In the genomic region with DNA sequence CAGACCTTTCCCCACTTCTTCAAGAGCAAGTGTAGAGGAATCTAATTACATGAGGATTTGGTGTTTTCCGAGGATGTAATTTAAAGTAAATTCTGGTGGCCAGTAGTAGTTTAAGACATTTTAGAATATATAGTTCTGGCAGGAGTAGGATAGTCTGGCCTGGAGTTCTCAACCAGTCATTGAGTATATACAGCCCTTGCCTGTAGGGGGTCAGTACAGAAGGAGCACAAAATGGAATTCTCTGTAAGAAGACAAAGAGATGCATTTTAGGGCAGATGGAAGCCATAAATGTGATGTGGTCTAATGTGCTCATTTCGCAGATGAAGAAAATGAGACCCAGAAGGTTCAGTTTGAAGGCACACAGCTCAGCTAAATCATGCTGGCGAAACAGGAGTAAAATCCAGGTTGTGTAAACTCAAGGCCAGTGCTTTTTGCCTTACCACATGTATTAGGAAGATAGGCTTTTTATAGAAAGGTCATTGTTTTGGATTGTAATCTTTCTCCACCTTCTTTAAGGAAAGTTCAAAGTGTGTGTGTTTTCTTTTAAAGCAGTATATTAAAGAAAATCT, we compare ENCODE assay signal across 19 cellular contexts. TPM values are rescaled to one million over a fixed set of nuclear protein-coding genes. Genes with fewer than 3 reads are reported as not detected.
DNase-seq lines count a peak whose midpoint lies in the region; ATAC-seq and TF ChIP-seq lines count a peak whose summit lies in the region.
"Had no signal": no experiment of that assay in that cellular context is flagged by ENCODE, and none has a peak within 500 bp of the region (broad histone marks: within the 10 kb centered on the region; RNA-seq: fewer than 3 reads in every experiment).

No MANE protein-coding gene starts in this region.

- no peak for ATAC-seq in HG03469 (IDR thresholded peaks at IDR 0.05; ENCODE audit: unreplicated experiment)
- ATAC-seq in GM18868 (IDR thresholded peaks at IDR 0.05; ENCODE audit: unreplicated experiment) = no peak
- ATAC-seq: activated T-helper 17 cell treated with anti-CD3 and anti-CD28 coated beads, Interleukin-2, amount 50 U/mL, for 72 hours; left cardiac atrium had no signal

- H3K4me1 Mint-ChIP-seq in activated naive CD4-positive, alpha-beta T cell treated with anti-CD3 and anti-CD28 coated beads, Interleukin-2, amount 50 U/mL, for 24 hours = peaks cover 59% of the 10 kb centered on the region
- H3K4me1 Mint-ChIP-seq in glutamatergic neuron (ENCODE audit: low read depth, unreplicated experiment) (peaks cover 22% of the 10 kb centered on the region), type B pancreatic cell (ENCODE audit: unreplicated experiment) (peaks cover 34% of the 10 kb centered on the region)

- H3K27ac Mint-ChIP-seq in activated naive CD4-positive, alpha-beta T cell treated with anti-CD3 and anti-CD28 coated beads, Interleukin-2, amount 50 U/mL, for 24 hours = peak overlapping the region; percentile 41
- H3K27ac Mint-ChIP-seq in glutamatergic neuron (ENCODE audit: unreplicated experiment) (peak overlapping the region; percentile 46), type B pancreatic cell (no peak overlapping the region)
- H3K27ac Mint-ChIP-seq: activated T-helper 17 cell treated with anti-CD3 and anti-CD28 coated beads, Interleukin-2, amount 50 U/mL, for 72 hours; CD4-positive, alpha-beta memory T cell had no signal

- TF ChIP-seq CTCF in astrocyte of the spinal cord (IDR thresholded peaks at IDR 0.05; ENCODE audit: low read depth, low read length) (peak; percentile 22), glutamatergic neuron (IDR thresholded peaks at IDR 0.05; ENCODE audit: partially characterized antibody, unreplicated experiment) (peak; percentile 45), type B pancreatic cell (conservative IDR thresholded peaks at IDR 0.05) (peak; percentile 61)

- peaks cover 5% of the 10 kb centered on the region for H3K36me3 Mint-ChIP-seq in activated naive CD4-positive, alpha-beta T cell treated with anti-CD3 and anti-CD28 coated beads, Interleukin-2, amount 50 U/mL, for 24 hours
- no peaks in the 10 kb centered on the region for H3K36me3 Mint-ChIP-seq in glutamatergic neuron (ENCODE audit: unreplicated experiment)
- peaks cover 16% of the 10 kb centered on the region for H3K36me3 Mint-ChIP-seq in type B pancreatic cell
- H3K36me3 Mint-ChIP-seq: CD4-positive, alpha-beta memory T cell had no signal

- in situ Hi-C loops in astrocyte of the spinal cord (cut with HindIII; ENCODE audit: low sequenced_read_pairs) = no loop called here

- no peaks in the 10 kb centered on the region for H3K9me3 Mint-ChIP-seq in activated naive CD4-positive, alpha-beta T cell treated with anti-CD3 and anti-CD28 coated beads, Interleukin-2, amount 50 U/mL, for 24 hours
- H3K9me3 Mint-ChIP-seq in glutamatergic neuron (ENCODE audit: unreplicated experiment) = peaks cover 1% of the 10 kb centered on the region
- H3K9me3 Mint-ChIP-seq in type B pancreatic cell = peaks cover 4% of the 10 kb centered on the region
- H3K9me3 Mint-ChIP-seq: activated T-helper 17 cell treated with anti-CD3 and anti-CD28 coated beads, Interleukin-2, amount 50 U/mL, for 72 hours; CD4-positive, alpha-beta memory T cell had no signal

- H3K4me3 Mint-ChIP-seq in activated naive CD4-positive, alpha-beta T cell treated with anti-CD3 and anti-CD28 coated beads, Interleukin-2, amount 50 U/mL, for 24 hours = no peak overlapping the region
- H3K4me3 Mint-ChIP-seq in glutamatergic neuron (ENCODE audit: unreplicated experiment) (no peak overlapping the region), type B pancreatic cell (no peak overlapping the region)
- H3K4me3 Mint-ChIP-seq: activated T-helper 17 cell treated with anti-CD3 and anti-CD28 coated beads, Interleukin-2, amount 50 U/mL, for 72 hours; CD4-positive, alpha-beta memory T cell had no signal

- H3K27me3 Mint-ChIP-seq in activated naive CD4-positive, alpha-beta T cell treated with anti-CD3 and anti-CD28 coated beads, Interleukin-2, amount 50 U/mL, for 24 hours = no peaks in the 10 kb centered on the region
- no peaks in the 10 kb centered on the region for H3K27me3 Mint-ChIP-seq in glutamatergic neuron (ENCODE audit: unreplicated experiment)
- no peaks in the 10 kb centered on the region for H3K27me3 Mint-ChIP-seq in type B pancreatic cell
- H3K27me3 Mint-ChIP-seq: activated T-helper 17 cell treated with anti-CD3 and anti-CD28 coated beads, Interleukin-2, amount 50 U/mL, for 72 hours; CD4-positive, alpha-beta memory T cell had no signal

- DNase-seq in activated naive CD4-positive, alpha-beta T cell (lab: John Stamatoyannopoulos, UW) = no peak
- no peak for DNase-seq in astrocyte of the spinal cord (ENCODE audit: low read depth, low spot score)
- no peak for DNase-seq in glutamatergic neuron
- no peak for DNase-seq in type B pancreatic cell (ENCODE audit: extremely low spot score, unreplicated experiment)
- no peak for DNase-seq in hypothalamus (lab: John Stamatoyannopoulos, UW)
- DNase-seq: activated CD4-positive, CD25-positive, alpha-beta regulatory T cell; adrenal gland; CD4-positive, alpha-beta memory T cell; cortex of kidney; hippocampal formation; KBM-7; left cardiac atrium; NCI-H1092 treated with DMSO at 0.1 percent for 48 hours; posterior cingulate gyrus; tibial artery had no signal

- H3K4me3 ChIP-seq in astrocyte of the spinal cord (ENCODE audit: low read depth, low read length) = no peak overlapping the region
- H3K4me3 ChIP-seq: adrenal gland, tibial artery had no signal

RNA-seq across cellular contexts. Expression of gene QKI, which starts 29.6 kb away (rescaled TPM):
- total RNA-seq in glutamatergic neuron (ENCODE audit: unreplicated experiment) = 50.5 TPM
- total RNA-seq in type B pancreatic cell (ENCODE audit: low replicate concordance) = 50.4 and 150 TPM in 2 replicates
